ENCODE assay signal across 1 cellular context in the genomic region with DNA sequence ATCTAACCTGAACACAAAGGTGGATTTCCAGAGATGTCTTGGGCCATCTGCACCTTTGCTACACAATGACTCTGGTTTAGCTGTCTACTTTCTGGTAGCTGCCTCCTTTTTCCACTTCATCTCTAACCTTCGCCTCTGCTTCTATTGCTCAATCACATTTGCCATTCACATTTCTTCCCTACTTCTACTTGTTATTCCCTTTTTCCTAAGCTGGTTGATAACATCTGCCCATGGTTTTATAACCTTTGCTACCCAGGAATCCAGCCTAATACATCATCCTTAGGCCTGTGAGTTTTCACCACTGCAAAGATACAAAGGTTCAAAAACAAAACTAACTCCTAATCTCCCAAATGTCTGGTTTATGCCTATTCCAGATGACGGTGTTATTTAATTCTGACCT.
TF ChIP-seq lines count a peak whose summit lies in the region.

No MANE protein-coding gene starts in this region.

TF ChIP-seq in K562, 482 proteins besides CTCF, POLR2A, EP300 and RAD21:
- TF ChIP-seq E2F4 (CRISPR knock-in tag; IDR thresholded peaks at IDR 0.05; ENCODE audit: low read depth) (no peak), CEBPB (tag; IDR thresholded peaks at IDR 0.05) (peak; percentile 65)
- TF ChIP-seq, protein P1, sequence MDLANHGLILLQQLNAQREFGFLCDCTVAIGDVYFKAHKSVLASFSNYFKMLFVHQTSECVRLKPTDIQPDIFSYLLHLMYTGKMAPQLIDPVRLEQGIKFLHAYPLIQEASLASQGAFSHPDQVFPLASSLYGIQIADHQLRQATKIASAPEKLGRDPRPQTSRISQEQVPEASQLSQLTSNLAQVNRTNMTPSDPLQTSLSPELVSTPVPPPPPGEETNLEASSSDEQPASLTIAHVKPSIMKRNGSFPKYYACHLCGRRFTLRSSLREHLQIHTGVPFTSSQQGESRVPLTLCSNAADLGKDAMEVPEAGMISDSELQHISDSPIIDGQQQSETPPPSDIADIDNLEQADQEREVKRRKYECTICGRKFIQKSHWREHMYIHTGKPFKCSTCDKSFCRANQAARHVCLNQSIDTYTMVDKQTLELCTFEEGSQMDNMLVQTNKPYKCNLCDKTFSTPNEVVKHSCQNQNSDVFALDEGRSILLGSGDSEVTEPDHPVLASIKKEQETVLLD (IDR thresholded peaks at IDR 0.05) = 0 out of 2 replicates have a peak, but pooled peaks have one; percentile 21
